Comparison of ENCODE assay signal across 8 cellular contexts in the genomic region with DNA sequence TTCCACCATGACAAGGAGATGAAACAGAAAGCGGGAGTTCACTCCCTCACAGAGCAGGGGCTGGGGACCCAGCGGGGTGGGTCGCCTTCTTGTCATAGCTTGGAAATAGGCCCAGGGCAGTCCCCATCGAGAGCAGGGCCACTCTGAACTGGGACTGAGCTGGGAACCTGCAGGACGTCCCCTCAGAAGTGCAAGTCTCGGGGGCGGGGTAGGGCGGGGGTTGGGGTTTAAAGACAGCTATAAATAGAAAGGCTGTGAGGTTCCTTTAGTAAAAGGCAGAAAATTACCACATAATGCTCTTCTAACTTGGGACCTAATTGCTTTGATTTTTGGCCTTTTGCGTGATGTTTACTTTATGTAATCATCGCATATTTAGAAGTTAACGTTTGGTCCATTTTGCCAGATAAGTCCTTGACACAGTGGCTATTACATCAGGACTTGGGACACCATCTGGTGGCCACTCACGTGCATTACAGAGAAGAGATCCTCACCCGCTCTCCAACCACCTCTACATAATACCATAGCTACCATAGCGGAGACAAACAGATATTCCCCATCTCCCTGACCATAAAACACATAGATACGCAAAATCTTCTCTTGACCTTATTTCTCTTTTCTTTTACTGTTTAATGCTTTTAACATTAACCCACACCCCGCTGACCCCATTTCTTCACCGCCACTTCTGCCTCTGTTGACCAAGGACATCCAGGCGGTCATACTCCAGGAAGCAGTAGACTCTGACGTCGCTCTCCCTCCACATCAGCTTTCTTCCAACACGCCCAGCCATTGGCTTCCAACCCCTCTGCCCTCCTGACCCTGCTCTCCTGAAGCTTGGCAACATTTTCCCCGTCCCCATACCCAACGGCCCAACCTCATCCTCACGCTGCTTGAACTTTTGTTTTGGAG. TPM values are rescaled to one million over a fixed set of nuclear protein-coding genes. Genes with fewer than 3 reads are reported as not detected.
A peak's percentile ranks its signal among the peaks of the same experiment; 100 is the strongest.
DNase-seq lines count a peak whose midpoint lies in the region; ATAC-seq, FAIRE-seq and TF ChIP-seq lines count a peak whose summit lies in the region.

No MANE protein-coding gene starts in this region.

- no peaks in the 10 kb centered on the region for H3K27me3 ChIP-seq in BE2C
- no peaks in the 10 kb centered on the region for H3K27me3 ChIP-seq in right lobe of liver

- H3K4me3 ChIP-seq in BE2C (ENCODE audit: low read depth, low read length) (no peak overlapping the region), right lobe of liver (no peak overlapping the region)

- no peaks in the 10 kb centered on the region for H3K9me3 ChIP-seq in BE2C
- no peaks in the 10 kb centered on the region for H3K9me3 ChIP-seq in right lobe of liver

- H3K36me3 ChIP-seq in BE2C (no peaks in the 10 kb centered on the region), right lobe of liver (no peaks in the 10 kb centered on the region)

- intact Hi-C loops in right lobe of liver (cut with DNase I) = no loop called here

- FAIRE-seq in GM19239 (lab: Jason Lieb, UNC) = peak; percentile 100

- TF ChIP-seq POLR2A in right lobe of liver (IDR thresholded peaks at IDR 0.05) = no peak

- no peaks in the 10 kb centered on the region for H3K4me1 ChIP-seq in BE2C
- no peaks in the 10 kb centered on the region for H3K4me1 ChIP-seq in right lobe of liver

- peak; percentile 67 for TF ChIP-seq CTCF in BE2C (IDR thresholded peaks at IDR 0.05; ENCODE audit: low read depth, low read length)
- TF ChIP-seq CTCF in right lobe of liver (IDR thresholded peaks at IDR 0.05) = peak; percentile 78 to 82 (median 80)

- DNase-seq in BE2C (peak; percentile 16), GM19239 (ENCODE audit: insufficient read length, low spot score) (peak; percentile 54), NCI-H2171 (lab: John Stamatoyannopoulos, UW) (peak; percentile 6), right lobe of liver (peak in 1 of 3 donors; percentile 40), cerebellar nuclear complex (lab: John Stamatoyannopoulos, UW) (no peak)
- peak; percentile 39 for DNase-seq in activated CD4-positive, CD25-positive, alpha-beta regulatory T cell treated with anti-CD3 and anti-CD28 coated beads, Interleukin-2, amount 50 U/mL, for 72 hours
- peak; percentile 22 for DNase-seq in effector CD4-positive, alpha-beta T cell
- DNase-seq in stimulated activated naive CD8-positive, alpha-beta T cell treated with anti-CD3 and anti-CD28 coated beads, Interleukin-15, Interleukin-2, amounts not matched to agents 100 U/mL and 50 U/mL, for 24 hours = peak; percentile 55

- H3K27ac ChIP-seq in right lobe of liver = no peak overlapping the region

- 42% methylated on average over 23 of the region's 24 CpGs for WGBS in right lobe of liver (ENCODE audit: insufficient coverage, low coverage, low lambda C conversion rate, missing lambda C conversion rate)

- peak; percentile 85 to 92 (median 89) for ATAC-seq in right lobe of liver
- ATAC-seq in stimulated activated naive CD8-positive, alpha-beta T cell treated with anti-CD3 and anti-CD28 coated beads, Interleukin-15, Interleukin-2, amounts not matched to agents 100 U/mL and 50 U/mL, for 24 hours = no peak

RNA-seq across cellular contexts. Expression of a gene that starts 27.5 kb away (rescaled TPM):
- polyA plus RNA-seq in BE2C (2012; ENCODE audit: insufficient read depth, insufficient read length, low read depth) = not detected
- total RNA-seq in right lobe of liver = under 1 TPM in 5 of 6 experiments, not detected in 1; 0.18 to 0.62 (median 0.25) TPM

Comparison
In these comparisons a context has a peak if more than half of its experiments do, and no peak if none do; other contexts are left out.
1. DNase-seq: peak in BE2C (single experiment), GM19239 (single experiment), NCI-H2171 (single experiment), activated CD4-positive, CD25-positive, alpha-beta regulatory T cell treated with anti-CD3 and anti-CD28 coated beads, Interleukin-2, amount 50 U/mL, for 72 hours (single experiment), effector CD4-positive, alpha-beta T cell (single experiment) and stimulated activated naive CD8-positive, alpha-beta T cell treated with anti-CD3 and anti-CD28 coated beads, Interleukin-15, Interleukin-2, amounts not matched to agents 100 U/mL and 50 U/mL, for 24 hours (single experiment); none in cerebellar nuclear complex (0 of 2).